Comparison of ENCODE assay signal across 1 cellular context in the genomic region with DNA sequence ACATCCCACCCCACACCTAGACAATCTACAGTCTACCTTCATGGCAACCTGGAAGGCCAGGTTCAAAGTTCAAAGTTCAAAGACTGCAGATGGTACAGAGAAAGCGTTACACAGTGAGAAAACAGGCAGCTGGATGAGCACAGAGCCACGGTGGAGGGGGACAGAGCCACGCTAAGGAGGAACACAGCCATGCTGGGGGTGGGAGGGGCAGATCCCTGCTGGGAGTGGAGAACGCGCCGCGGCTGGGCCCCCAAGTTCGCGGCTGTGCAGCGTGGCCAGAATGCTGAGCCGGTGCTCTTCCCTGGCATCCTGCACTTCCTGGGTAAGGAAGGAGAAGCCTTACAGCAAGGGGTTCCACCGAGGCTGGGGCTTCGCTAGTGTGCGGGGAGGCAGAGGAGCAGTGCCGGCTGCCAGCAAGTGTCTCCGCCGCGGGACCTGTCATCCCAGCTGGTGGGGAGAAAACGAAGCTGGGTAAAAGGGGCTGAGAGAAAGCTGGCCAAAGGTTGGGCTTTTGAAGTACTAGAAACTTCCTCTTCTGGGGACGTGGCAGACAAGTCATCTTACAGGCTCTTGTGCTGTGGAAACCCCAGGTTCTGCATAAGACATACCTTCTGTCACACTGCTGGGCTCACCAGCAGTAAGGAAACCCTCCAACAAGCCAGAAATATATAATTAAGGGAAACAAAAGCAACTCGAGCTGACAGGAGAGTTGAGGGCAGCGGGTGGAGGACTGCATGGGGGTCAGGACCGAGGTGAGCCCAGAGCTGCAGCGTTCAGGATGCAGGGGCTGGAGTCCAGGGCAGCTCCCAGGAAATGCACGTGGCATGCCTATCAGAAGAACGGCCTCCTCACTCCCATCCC.
A peak's percentile ranks its signal among the peaks of the same experiment; 100 is the strongest.
TF ChIP-seq lines count a peak whose summit lies in the region.

No MANE protein-coding gene starts in this region.

TF ChIP-seq in GM12878, 131 proteins besides CTCF, POLR2A, EP300 and RAD21 (continued from another document and continues in another):
- peak; percentile 36; the same call in 1 of the 2 replicates for TF ChIP-seq EED (IDR thresholded peaks at IDR 0.05; ENCODE audit: low read depth)
- TF ChIP-seq IRF4 (IDR thresholded peaks at IDR 0.05; ENCODE audit: low read depth, low read length): no peak
- no peak for TF ChIP-seq FOXM1 (IDR thresholded peaks at IDR 0.05; ENCODE audit: low read depth, low read length)
- no peak for TF ChIP-seq CHD4 (IDR thresholded peaks at IDR 0.05)
- TF ChIP-seq EGR1 (IDR thresholded peaks at IDR 0.05; ENCODE audit: borderline replicate concordance in 1 of 2, low read depth in 2 of 2, low read length in 2 of 2): no peak
- no peak for TF ChIP-seq SKIL (IDR thresholded peaks at IDR 0.05; ENCODE audit: low read depth, poor library complexity, severe bottlenecking)
- TF ChIP-seq, protein P1, sequence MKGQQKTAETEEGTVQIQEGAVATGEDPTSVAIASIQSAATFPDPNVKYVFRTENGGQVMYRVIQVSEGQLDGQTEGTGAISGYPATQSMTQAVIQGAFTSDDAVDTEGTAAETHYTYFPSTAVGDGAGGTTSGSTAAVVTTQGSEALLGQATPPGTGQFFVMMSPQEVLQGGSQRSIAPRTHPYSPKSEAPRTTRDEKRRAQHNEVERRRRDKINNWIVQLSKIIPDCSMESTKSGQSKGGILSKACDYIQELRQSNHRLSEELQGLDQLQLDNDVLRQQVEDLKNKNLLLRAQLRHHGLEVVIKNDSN (IDR thresholded peaks at IDR 0.05; ENCODE audit: borderline replicate concordance, extremely low read length, insufficient read depth, low read depth, low read length): no peak
- TF ChIP-seq STAT3 (IDR thresholded peaks at IDR 0.05; ENCODE audit: low read depth, low read length): no peak
- no peak for TF ChIP-seq CBX5 (IDR thresholded peaks at IDR 0.05; ENCODE audit: low read depth)
- no peak for TF ChIP-seq ZNF217 (IDR thresholded peaks at IDR 0.05)
- TF ChIP-seq ESRRA (IDR thresholded peaks at IDR 0.05; ENCODE audit: low read length): no peak
- no peak for TF ChIP-seq KAT2A (conservative IDR thresholded peaks at IDR 0.05; ENCODE audit: control insufficient read depth, low read depth, low read length)
- TF ChIP-seq SPI1 (IDR thresholded peaks at IDR 0.05; ENCODE audit: borderline replicate concordance, insufficient read depth, low read depth, low read length): no peak
- TF ChIP-seq RB1 (IDR thresholded peaks at IDR 0.05; ENCODE audit: borderline replicate concordance): no peak
- TF ChIP-seq IKZF1 (conservative IDR thresholded peaks at IDR 0.05): peak; percentile 24; the same call in 1 of the 2 replicates
- TF ChIP-seq SIX5 (IDR thresholded peaks at IDR 0.05; ENCODE audit: low read depth, low read length, severe bottlenecking): no peak
- no peak for TF ChIP-seq ZBTB11 (CRISPR knock-in tag; IDR thresholded peaks at IDR 0.05)
- no peak for TF ChIP-seq EZH2 (IDR thresholded peaks at IDR 0.05; ENCODE audit: borderline replicate concordance, control insufficient read depth, low read depth, low read length)
- no peak for TF ChIP-seq SRF (IDR thresholded peaks at IDR 0.05; ENCODE audit: low read depth in 2 of 2, low read length in 2 of 2)
- no peak for TF ChIP-seq RCOR1 (conservative IDR thresholded peaks at IDR 0.05; ENCODE audit: low read depth, low read length)
- no peak for TF ChIP-seq NBN (IDR thresholded peaks at IDR 0.05)
- TF ChIP-seq, protein P2, sequence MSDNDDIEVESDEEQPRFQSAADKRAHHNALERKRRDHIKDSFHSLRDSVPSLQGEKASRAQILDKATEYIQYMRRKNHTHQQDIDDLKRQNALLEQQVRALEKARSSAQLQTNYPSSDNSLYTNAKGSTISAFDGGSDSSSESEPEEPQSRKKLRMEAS (IDR thresholded peaks at IDR 0.05; ENCODE audit: low read depth, low read length): no peak
- TF ChIP-seq NR2C1 (IDR thresholded peaks at IDR 0.05): peak; percentile 81
- TF ChIP-seq ASH2L (IDR thresholded peaks at IDR 0.05; ENCODE audit: borderline replicate concordance, low read depth): no peak
- no peak for TF ChIP-seq ZZZ3 (IDR thresholded peaks at IDR 0.05; ENCODE audit: control insufficient read depth, insufficient read length, low read depth)
- TF ChIP-seq, protein P3, sequence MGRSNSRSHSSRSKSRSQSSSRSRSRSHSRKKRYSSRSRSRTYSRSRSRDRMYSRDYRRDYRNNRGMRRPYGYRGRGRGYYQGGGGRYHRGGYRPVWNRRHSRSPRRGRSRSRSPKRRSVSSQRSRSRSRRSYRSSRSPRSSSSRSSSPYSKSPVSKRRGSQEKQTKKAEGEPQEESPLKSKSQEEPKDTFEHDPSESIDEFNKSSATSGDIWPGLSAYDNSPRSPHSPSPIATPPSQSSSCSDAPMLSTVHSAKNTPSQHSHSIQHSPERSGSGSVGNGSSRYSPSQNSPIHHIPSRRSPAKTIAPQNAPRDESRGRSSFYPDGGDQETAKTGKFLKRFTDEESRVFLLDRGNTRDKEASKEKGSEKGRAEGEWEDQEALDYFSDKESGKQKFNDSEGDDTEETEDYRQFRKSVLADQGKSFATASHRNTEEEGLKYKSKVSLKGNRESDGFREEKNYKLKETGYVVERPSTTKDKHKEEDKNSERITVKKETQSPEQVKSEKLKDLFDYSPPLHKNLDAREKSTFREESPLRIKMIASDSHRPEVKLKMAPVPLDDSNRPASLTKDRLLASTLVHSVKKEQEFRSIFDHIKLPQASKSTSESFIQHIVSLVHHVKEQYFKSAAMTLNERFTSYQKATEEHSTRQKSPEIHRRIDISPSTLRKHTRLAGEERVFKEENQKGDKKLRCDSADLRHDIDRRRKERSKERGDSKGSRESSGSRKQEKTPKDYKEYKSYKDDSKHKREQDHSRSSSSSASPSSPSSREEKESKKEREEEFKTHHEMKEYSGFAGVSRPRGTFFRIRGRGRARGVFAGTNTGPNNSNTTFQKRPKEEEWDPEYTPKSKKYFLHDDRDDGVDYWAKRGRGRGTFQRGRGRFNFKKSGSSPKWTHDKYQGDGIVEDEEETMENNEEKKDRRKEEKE (IDR thresholded peaks at IDR 0.05): no peak
- no peak for TF ChIP-seq SIN3A (IDR thresholded peaks at IDR 0.05; ENCODE audit: low read depth, low read length)
- TF ChIP-seq, protein P4, sequence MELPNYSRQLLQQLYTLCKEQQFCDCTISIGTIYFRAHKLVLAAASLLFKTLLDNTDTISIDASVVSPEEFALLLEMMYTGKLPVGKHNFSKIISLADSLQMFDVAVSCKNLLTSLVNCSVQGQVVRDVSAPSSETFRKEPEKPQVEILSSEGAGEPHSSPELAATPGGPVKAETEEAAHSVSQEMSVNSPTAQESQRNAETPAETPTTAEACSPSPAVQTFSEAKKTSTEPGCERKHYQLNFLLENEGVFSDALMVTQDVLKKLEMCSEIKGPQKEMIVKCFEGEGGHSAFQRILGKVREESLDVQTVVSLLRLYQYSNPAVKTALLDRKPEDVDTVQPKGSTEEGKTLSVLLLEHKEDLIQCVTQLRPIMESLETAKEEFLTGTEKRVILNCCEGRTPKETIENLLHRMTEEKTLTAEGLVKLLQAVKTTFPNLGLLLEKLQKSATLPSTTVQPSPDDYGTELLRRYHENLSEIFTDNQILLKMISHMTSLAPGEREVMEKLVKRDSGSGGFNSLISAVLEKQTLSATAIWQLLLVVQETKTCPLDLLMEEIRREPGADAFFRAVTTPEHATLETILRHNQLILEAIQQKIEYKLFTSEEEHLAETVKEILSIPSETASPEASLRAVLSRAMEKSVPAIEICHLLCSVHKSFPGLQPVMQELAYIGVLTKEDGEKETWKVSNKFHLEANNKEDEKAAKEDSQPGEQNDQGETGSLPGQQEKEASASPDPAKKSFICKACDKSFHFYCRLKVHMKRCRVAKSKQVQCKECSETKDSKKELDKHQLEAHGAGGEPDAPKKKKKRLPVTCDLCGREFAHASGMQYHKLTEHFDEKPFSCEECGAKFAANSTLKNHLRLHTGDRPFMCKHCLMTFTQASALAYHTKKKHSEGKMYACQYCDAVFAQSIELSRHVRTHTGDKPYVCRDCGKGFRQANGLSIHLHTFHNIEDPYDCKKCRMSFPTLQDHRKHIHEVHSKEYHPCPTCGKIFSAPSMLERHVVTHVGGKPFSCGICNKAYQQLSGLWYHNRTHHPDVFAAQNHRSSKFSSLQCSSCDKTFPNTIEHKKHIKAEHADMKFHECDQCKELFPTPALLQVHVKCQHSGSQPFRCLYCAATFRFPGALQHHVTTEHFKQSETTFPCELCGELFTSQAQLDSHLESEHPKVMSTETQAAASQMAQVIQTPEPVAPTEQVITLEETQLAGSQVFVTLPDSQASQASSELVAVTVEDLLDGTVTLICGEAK (IDR thresholded peaks at IDR 0.05; ENCODE audit: borderline replicate concordance): no peak
- no peak for TF ChIP-seq ZNF24 (IDR thresholded peaks at IDR 0.05)
- TF ChIP-seq, protein P5, sequence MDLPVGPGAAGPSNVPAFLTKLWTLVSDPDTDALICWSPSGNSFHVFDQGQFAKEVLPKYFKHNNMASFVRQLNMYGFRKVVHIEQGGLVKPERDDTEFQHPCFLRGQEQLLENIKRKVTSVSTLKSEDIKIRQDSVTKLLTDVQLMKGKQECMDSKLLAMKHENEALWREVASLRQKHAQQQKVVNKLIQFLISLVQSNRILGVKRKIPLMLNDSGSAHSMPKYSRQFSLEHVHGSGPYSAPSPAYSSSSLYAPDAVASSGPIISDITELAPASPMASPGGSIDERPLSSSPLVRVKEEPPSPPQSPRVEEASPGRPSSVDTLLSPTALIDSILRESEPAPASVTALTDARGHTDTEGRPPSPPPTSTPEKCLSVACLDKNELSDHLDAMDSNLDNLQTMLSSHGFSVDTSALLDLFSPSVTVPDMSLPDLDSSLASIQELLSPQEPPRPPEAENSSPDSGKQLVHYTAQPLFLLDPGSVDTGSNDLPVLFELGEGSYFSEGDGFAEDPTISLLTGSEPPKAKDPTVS (IDR thresholded peaks at IDR 0.05; ENCODE audit: low read depth, low read length): no peak
- TF ChIP-seq, protein P6, sequence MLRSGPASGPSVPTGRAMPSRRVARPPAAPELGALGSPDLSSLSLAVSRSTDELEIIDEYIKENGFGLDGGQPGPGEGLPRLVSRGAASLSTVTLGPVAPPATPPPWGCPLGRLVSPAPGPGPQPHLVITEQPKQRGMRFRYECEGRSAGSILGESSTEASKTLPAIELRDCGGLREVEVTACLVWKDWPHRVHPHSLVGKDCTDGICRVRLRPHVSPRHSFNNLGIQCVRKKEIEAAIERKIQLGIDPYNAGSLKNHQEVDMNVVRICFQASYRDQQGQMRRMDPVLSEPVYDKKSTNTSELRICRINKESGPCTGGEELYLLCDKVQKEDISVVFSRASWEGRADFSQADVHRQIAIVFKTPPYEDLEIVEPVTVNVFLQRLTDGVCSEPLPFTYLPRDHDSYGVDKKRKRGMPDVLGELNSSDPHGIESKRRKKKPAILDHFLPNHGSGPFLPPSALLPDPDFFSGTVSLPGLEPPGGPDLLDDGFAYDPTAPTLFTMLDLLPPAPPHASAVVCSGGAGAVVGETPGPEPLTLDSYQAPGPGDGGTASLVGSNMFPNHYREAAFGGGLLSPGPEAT (IDR thresholded peaks at IDR 0.05; ENCODE audit: low read depth): no peak
- TF ChIP-seq RAD51 (IDR thresholded peaks at IDR 0.05): no peak
- TF ChIP-seq CREB1 (IDR thresholded peaks at IDR 0.05; ENCODE audit: low read depth): 0 out of 2 replicates have a peak, but pooled peaks have one; percentile 23
- no peak for TF ChIP-seq ZNF207 (IDR thresholded peaks at IDR 0.05; ENCODE audit: borderline replicate concordance)
- no peak for TF ChIP-seq TARDBP (IDR thresholded peaks at IDR 0.05; ENCODE audit: borderline replicate concordance)
- TF ChIP-seq MTA3 (IDR thresholded peaks at IDR 0.05; ENCODE audit: borderline replicate concordance, low read length): no peak
- no peak for TF ChIP-seq RBBP5 (conservative IDR thresholded peaks at IDR 0.05)
- TF ChIP-seq, protein P7, sequence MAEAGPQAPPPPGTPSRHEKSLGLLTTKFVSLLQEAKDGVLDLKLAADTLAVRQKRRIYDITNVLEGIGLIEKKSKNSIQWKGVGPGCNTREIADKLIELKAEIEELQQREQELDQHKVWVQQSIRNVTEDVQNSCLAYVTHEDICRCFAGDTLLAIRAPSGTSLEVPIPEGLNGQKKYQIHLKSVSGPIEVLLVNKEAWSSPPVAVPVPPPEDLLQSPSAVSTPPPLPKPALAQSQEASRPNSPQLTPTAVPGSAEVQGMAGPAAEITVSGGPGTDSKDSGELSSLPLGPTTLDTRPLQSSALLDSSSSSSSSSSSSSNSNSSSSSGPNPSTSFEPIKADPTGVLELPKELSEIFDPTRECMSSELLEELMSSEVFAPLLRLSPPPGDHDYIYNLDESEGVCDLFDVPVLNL (IDR thresholded peaks at IDR 0.05; ENCODE audit: low read depth, low read length): no peak
